In genomic region chr5:10387690-10388089, GRCh38 we compare ENCODE assay signal across 16 cellular contexts. TPM values are rescaled to one million over a fixed set of nuclear protein-coding genes. Genes with fewer than 3 reads are reported as not detected.
A peak's percentile ranks its signal among the peaks of the same experiment; 100 is the strongest.
DNase-seq lines count a peak whose midpoint lies in the region; ATAC-seq and TF ChIP-seq lines count a peak whose summit lies in the region.
"Had no signal": no experiment of that assay in that cellular context is flagged by ENCODE, and none has a peak within 500 bp of the region (broad histone marks: within the 10 kb centered on the region; RNA-seq: fewer than 3 reads in every experiment).

No MANE protein-coding gene starts in this region.

- no TSS peak for BruUV-seq in mammary epithelial cell (replicated peaks; lab: Mats Ljungman, UMichigan)

- no peaks in the 10 kb centered on the region for H3K9me2 ChIP-seq in GM23248 (ENCODE audit: insufficient read depth)

- H3K9me3 ChIP-seq in GM23248 (ENCODE audit: low read depth) (no peaks in the 10 kb centered on the region), mammary epithelial cell (replicated peaks; ENCODE audit: insufficient read depth, low read length) (no peaks in the 10 kb centered on the region), right lobe of liver (no peaks in the 10 kb centered on the region)
- H3K9me3 ChIP-seq: spleen had no signal

- H3K4me1 ChIP-seq in GM23248 (ENCODE audit: insufficient read depth), result peaks cover 9% of the 10 kb centered on the region
- H3K4me1 ChIP-seq in mammary epithelial cell (ENCODE audit: insufficient read depth, low read length), result no peaks in the 10 kb centered on the region
- H3K4me1 ChIP-seq in right lobe of liver, result no peaks in the 10 kb centered on the region
- H3K4me1 ChIP-seq: spleen had no signal

- H3K36me3 ChIP-seq in GM23248 (ENCODE audit: low read depth) (peaks cover 51% of the 10 kb centered on the region), mammary epithelial cell (ENCODE audit: insufficient read depth, low read length) (peaks cover 29% of the 10 kb centered on the region), right lobe of liver (peaks cover 0 to 56% (median 25%) of the 10 kb centered on the region in 4 donors)

- 44 to 53% methylated on average over 4 of the region's 4 CpGs for WGBS in GM23248 (ENCODE audit: low coverage in 1 of 2, low lambda C conversion rate in 2 of 2, missing lambda C conversion rate in 2 of 2), 2 experiments
- 65% methylated on average over 4 of the region's 4 CpGs for WGBS in mammary epithelial cell (ENCODE audit: low coverage, missing lambda C conversion rate)
- WGBS in right lobe of liver (ENCODE audit: insufficient coverage, low coverage, low lambda C conversion rate, missing lambda C conversion rate), result 65% methylated on average over 3 of the region's 4 CpGs

- dilution Hi-C loops in mammary epithelial cell (cut with HindIII; ENCODE audit: low sequenced_read_pairs), result no loop called here

- in situ Hi-C loops in GM23248 (cut with MboI), result no loop called here
- in situ Hi-C loops in mammary epithelial cell (cut with MboI; ENCODE audit: low sequenced_read_pairs in 2 of 2), result no loop called here

- H4K20me1 ChIP-seq in GM23248 (ENCODE audit: insufficient read depth) (no peaks in the 10 kb centered on the region), mammary epithelial cell (ENCODE audit: insufficient read depth, low read length) (no peaks in the 10 kb centered on the region)

- intact Hi-C loops in mammary epithelial cell (cut with micrococcal nuclease), result no loop called here
- intact Hi-C loops in sciatic nerve (cut with DNase I), result no loop called here
- intact Hi-C loops in right lobe of liver (cut with DNase I), result no loop called here

- DNase-seq in GM23248, result peak; percentile 59
- peak; percentile 77 for DNase-seq in NB4 (ENCODE audit: low read depth)
- peak; percentile 29 for DNase-seq in mammary epithelial cell
- peak; percentile 42 for DNase-seq in non-pigmented ciliary epithelial cell (ENCODE audit: low read depth)
- no peak for DNase-seq in sciatic nerve (ENCODE audit: low spot score)
- DNase-seq in NCI-H2081 (lab: John Stamatoyannopoulos, UW), result no peak
- no peak for DNase-seq in right lobe of liver
- no peak for DNase-seq in DMS79 treated with DMSO at 0.1 percent for 48 hours (lab: John Stamatoyannopoulos, UW)
- DNase-seq: activated CD8-positive, alpha-beta memory T cell treated with anti-CD3 and anti-CD28 coated beads for 24 hours; aorta; foreskin melanocyte; KG1; NCI-H187; spleen; stimulated activated naive CD4-positive, alpha-beta T cell had no signal

- TF ChIP-seq CTCF in NB4 (IDR thresholded peaks at IDR 0.05; ENCODE audit: low read depth, low read length), result no peak
- no peak for TF ChIP-seq CTCF in mammary epithelial cell (conservative IDR thresholded peaks at IDR 0.05 in 1 of 2, IDR thresholded peaks at IDR 0.05 in 1 of 2; ENCODE audit: extremely low read depth in 1 of 2, insufficient read depth in 1 of 2, low read depth in 1 of 2, low read length in 2 of 2)
- no peak for TF ChIP-seq CTCF in right lobe of liver (IDR thresholded peaks at IDR 0.05)

- no peak overlapping the region for H3K4me3 ChIP-seq in GM23248
- no peak overlapping the region for H3K4me3 ChIP-seq in NB4 (ENCODE audit: low read depth, low read length)
- H3K4me3 ChIP-seq in mammary epithelial cell (replicated peaks in 1 of 3; ENCODE audit: insufficient read depth in 1 of 3, low read depth in 2 of 3, low read length in 3 of 3), result no peak overlapping the region
- H3K4me3 ChIP-seq in right lobe of liver, result no peak overlapping the region
- H3K4me3 ChIP-seq: spleen had no signal

- H3K4me2 ChIP-seq in GM23248 (ENCODE audit: unreplicated experiment) (no peak overlapping the region), mammary epithelial cell (ENCODE audit: insufficient read depth, low read depth, low read length) (no peak overlapping the region)

- H2AFZ ChIP-seq in GM23248 (no peak overlapping the region), mammary epithelial cell (ENCODE audit: low read depth, low read length) (no peak overlapping the region)

- H3K27ac ChIP-seq in GM23248, result 0 out of 2 replicates have a peak overlapping the region, but pooled peaks have one; percentile 4
- no peak overlapping the region for H3K27ac ChIP-seq in mammary epithelial cell (ENCODE audit: insufficient read depth, low read depth, low read length)
- H3K27ac ChIP-seq in right lobe of liver, result no peak overlapping the region
- H3K27ac ChIP-seq: spleen had no signal

- H3K9ac ChIP-seq in GM23248, result no peak overlapping the region
- H3K9ac ChIP-seq in mammary epithelial cell (ENCODE audit: insufficient read depth, low read length), result no peak overlapping the region

- TF ChIP-seq POLR2A in NB4 (IDR thresholded peaks at IDR 0.05; ENCODE audit: extremely low read depth, insufficient read length) (no peak), right lobe of liver (IDR thresholded peaks at IDR 0.05) (no peak)

- CTCF ChIA-PET in mammary epithelial cell (lab: Charles Lee; ENCODE audit: low non-redundant PET), result no interaction called here

- ATAC-seq in sciatic nerve (no peak), right lobe of liver (no peak)
- ATAC-seq: left lobe of liver had no signal

- no peaks in the 10 kb centered on the region for H3K27me3 ChIP-seq in GM23248 (replicated peaks; ENCODE audit: insufficient read depth)
- H3K27me3 ChIP-seq in mammary epithelial cell (ENCODE audit: insufficient read depth, low read length), result no peaks in the 10 kb centered on the region
- no peaks in the 10 kb centered on the region for H3K27me3 ChIP-seq in right lobe of liver
- H3K27me3 ChIP-seq: spleen had no signal

- H3K79me2 ChIP-seq in GM23248 (ENCODE audit: insufficient read depth), result peaks cover 89% of the 10 kb centered on the region
- peaks cover 36% of the 10 kb centered on the region for H3K79me2 ChIP-seq in mammary epithelial cell (ENCODE audit: insufficient read depth, low read length)

- H3F3A ChIP-seq in GM23248 (ENCODE audit: insufficient read depth), result peaks cover 14% of the 10 kb centered on the region

RNA-seq across cellular contexts. Expression of gene MARCHF6, which starts 34.2 kb away (rescaled TPM):
- total RNA-seq in GM23248 (2014; rRNA removed; shearing (Covaris generic)), result 44.9 and 56.4 TPM in 2 replicates
- polyA plus RNA-seq in GM23248 (2016; fragmentation: Nextera tagmentation; extraction: Ambion mirVana) (97.5 and 105 TPM in 2 replicates), mammary epithelial cell (95.3 TPM)
- total RNA-seq in mammary epithelial cell (100 to 1,000 TPM in 1 of 2 donors, 10 to 100 TPM in 1; 91.0 to 110 TPM), sciatic nerve (174 TPM), right lobe of liver (100 to 1,000 TPM in 1 of 6 experiments, 10 to 100 TPM in 5; 44.9 to 106 (median 68.6) TPM)
- polyA minus RNA-seq in mammary epithelial cell, result 123 TPM

RNA-seq across cellular contexts. Expression of gene ROPN1L, which starts 54.0 kb away (rescaled TPM):
- total RNA-seq in GM23248 (2014; rRNA removed; shearing (Covaris generic)), result 0.86 TPM in 1 of 2 replicates, not detected in the other
- polyA plus RNA-seq in GM23248 (2016; fragmentation: Nextera tagmentation; extraction: Ambion mirVana) (0.69 and 0.84 TPM in 2 replicates), mammary epithelial cell (0.18 TPM)
- total RNA-seq in mammary epithelial cell (under 1 TPM; 0.17 to 0.24 TPM), sciatic nerve (0.94 TPM), right lobe of liver (under 1 TPM in 4 of 6 experiments, not detected in 2; 0.24 to 0.83 (median 0.40) TPM)
- polyA minus RNA-seq in mammary epithelial cell, result not detected

Comparison
In these comparisons a context has a peak if more than half of its experiments do, and no peak if none do; other contexts are left out.
1. DNase-seq: peak in GM23248 (single experiment), NB4 (single experiment), mammary epithelial cell (single experiment) and non-pigmented ciliary epithelial cell (single experiment); none in sciatic nerve (single experiment), NCI-H2081 (0 of 2), right lobe of liver (0 of 3) and DMS79 treated with DMSO at 0.1 percent for 48 hours (single experiment).